ENCODE assay signal across 1 cellular context in the genomic region with DNA sequence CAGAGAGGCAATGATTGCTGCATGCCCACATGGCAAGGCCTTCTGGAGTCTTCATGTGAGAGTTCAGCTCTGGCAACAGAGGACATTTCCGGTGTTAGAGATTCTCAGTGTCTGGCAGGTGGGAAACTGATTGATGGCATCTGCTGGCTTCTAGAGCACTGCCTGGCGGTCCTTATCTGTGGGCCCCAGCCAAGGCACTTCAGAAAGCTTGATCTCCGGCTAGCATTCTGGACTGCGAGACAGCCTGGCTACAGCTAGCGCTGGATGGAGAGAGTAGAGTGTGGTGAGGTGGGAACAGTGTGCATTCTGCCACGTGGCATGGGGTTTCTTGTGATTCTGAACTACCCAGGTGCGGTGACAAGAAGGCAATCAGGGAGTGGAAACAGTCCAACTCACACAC.
TF ChIP-seq lines count a peak whose summit lies in the region.

No MANE protein-coding gene starts in this region.

TF ChIP-seq in K562, 482 proteins besides CTCF, POLR2A, EP300 and RAD21 (continued from another document and continues in another):
- TF ChIP-seq, protein P1, sequence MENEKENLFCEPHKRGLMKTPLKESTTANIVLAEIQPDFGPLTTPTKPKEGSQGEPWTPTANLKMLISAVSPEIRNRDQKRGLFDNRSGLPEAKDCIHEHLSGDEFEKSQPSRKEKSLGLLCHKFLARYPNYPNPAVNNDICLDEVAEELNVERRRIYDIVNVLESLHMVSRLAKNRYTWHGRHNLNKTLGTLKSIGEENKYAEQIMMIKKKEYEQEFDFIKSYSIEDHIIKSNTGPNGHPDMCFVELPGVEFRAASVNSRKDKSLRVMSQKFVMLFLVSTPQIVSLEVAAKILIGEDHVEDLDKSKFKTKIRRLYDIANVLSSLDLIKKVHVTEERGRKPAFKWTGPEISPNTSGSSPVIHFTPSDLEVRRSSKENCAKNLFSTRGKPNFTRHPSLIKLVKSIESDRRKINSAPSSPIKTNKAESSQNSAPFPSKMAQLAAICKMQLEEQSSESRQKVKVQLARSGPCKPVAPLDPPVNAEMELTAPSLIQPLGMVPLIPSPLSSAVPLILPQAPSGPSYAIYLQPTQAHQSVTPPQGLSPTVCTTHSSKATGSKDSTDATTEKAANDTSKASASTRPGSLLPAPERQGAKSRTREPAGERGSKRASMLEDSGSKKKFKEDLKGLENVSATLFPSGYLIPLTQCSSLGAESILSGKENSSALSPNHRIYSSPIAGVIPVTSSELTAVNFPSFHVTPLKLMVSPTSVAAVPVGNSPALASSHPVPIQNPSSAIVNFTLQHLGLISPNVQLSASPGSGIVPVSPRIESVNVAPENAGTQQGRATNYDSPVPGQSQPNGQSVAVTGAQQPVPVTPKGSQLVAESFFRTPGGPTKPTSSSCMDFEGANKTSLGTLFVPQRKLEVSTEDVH (IDR thresholded peaks at IDR 0.05; ENCODE audit: low read depth, partially characterized antibody): no peak
- TF ChIP-seq CTBP1 (IDR thresholded peaks at IDR 0.05; ENCODE audit: borderline replicate concordance) (peak; percentile 52; the same call in 1 of the 2 replicates), SMAD1 (IDR thresholded peaks at IDR 0.05; ENCODE audit: low read depth, low read length, partially characterized antibody) (no peak), HDAC3 (IDR thresholded peaks at IDR 0.05; ENCODE audit: borderline replicate concordance, partially characterized antibody) (no peak), HSF4 (CRISPR knock-in tag; IDR thresholded peaks at IDR 0.05; ENCODE audit: borderline replicate concordance) (no peak), ZNF282 (CRISPR knock-in tag; IDR thresholded peaks at IDR 0.05) (no peak), TCFL5 (CRISPR knock-in tag; conservative IDR thresholded peaks at IDR 0.05) (no peak), COPS2 (conservative IDR thresholded peaks at IDR 0.05) (no peak), CREBBP (IDR thresholded peaks at IDR 0.05; ENCODE audit: low read depth, low read length) (no peak), RBM22 (IDR thresholded peaks at IDR 0.05; ENCODE audit: low read depth, low read length, poor library complexity, severe bottlenecking) (no peak), SMARCE1 (IDR thresholded peaks at IDR 0.05) (peak; percentile 37; the same call in 1 of the 2 replicates), ZC3H8 (IDR thresholded peaks at IDR 0.05) (no peak), TOE1 (IDR thresholded peaks at IDR 0.05; ENCODE audit: borderline replicate concordance) (no peak), TOE1 (CRISPR knock-in tag; IDR thresholded peaks at IDR 0.05; ENCODE audit: borderline replicate concordance, low read depth) (no peak), DACH1 (IDR thresholded peaks at IDR 0.05; ENCODE audit: partially characterized antibody) (no peak), ZNF431 (CRISPR knock-in tag; IDR thresholded peaks at IDR 0.05) (no peak), C11orf30 (IDR thresholded peaks at IDR 0.05; ENCODE audit: low read depth) (no peak), SMAD2 (IDR thresholded peaks at IDR 0.05; ENCODE audit: low read depth, low read length) (no peak), PURB (CRISPR knock-in tag; IDR thresholded peaks at IDR 0.05; ENCODE audit: low read depth) (no peak), FOXP1 (CRISPR knock-in tag; IDR thresholded peaks at IDR 0.05) (no peak), HDAC8 (tag; IDR thresholded peaks at IDR 0.05) (no peak), PHTF2 (CRISPR knock-in tag; IDR thresholded peaks at IDR 0.05) (no peak), SP2 (IDR thresholded peaks at IDR 0.05; ENCODE audit: extremely low read depth, low read depth, low read length, poor library complexity, severe bottlenecking) (no peak), RCOR1 (IDR thresholded peaks at IDR 0.05; ENCODE audit: borderline replicate concordance in 1 of 2, low read depth in 2 of 2, low read length in 2 of 2) (peak in 1 of 2 experiments; percentile 94; a peak in 2 of 4 replicates), SUPT5H (IDR thresholded peaks at IDR 0.05) (no peak), PHF20 (IDR thresholded peaks at IDR 0.05; ENCODE audit: partially characterized antibody) (no peak), FOXA1 (IDR thresholded peaks at IDR 0.05; ENCODE audit: borderline replicate concordance) (no peak), CHD4 (IDR thresholded peaks at IDR 0.05; ENCODE audit: insufficient read depth, insufficient replicate concordance, low read depth, low read length, poor library complexity, severe bottlenecking) (no peak), CBFA2T3 (IDR thresholded peaks at IDR 0.05) (peak; percentile 95), RNF2 (IDR thresholded peaks at IDR 0.05) (0 out of 2 replicates have a peak, but pooled peaks have one; percentile 19), BACH1 (tag; IDR thresholded peaks at IDR 0.05) (no peak), GATA2 (CRISPR knock-in tag; IDR thresholded peaks at IDR 0.05) (peak; percentile 70), TCF3 (CRISPR knock-in tag; IDR thresholded peaks at IDR 0.05) (peak; percentile 91), RBM14 (IDR thresholded peaks at IDR 0.05; ENCODE audit: borderline replicate concordance, insufficient read depth, low read depth, low read length) (no peak), HMGN3 (IDR thresholded peaks at IDR 0.05; ENCODE audit: borderline replicate concordance, extremely low read depth, insufficient read length, low read depth, low read length) (no peak), ZSCAN32 (CRISPR knock-in tag; IDR thresholded peaks at IDR 0.05) (no peak), CBFB (CRISPR knock-in tag; IDR thresholded peaks at IDR 0.05) (peak; percentile 49; the same call in 1 of the 2 replicates), ZNF165 (CRISPR knock-in tag; IDR thresholded peaks at IDR 0.05; ENCODE audit: borderline replicate concordance) (no peak), BRF1 (IDR thresholded peaks at IDR 0.05; ENCODE audit: borderline replicate concordance, extremely low read depth, insufficient read length) (no peak), MYBL2 (IDR thresholded peaks at IDR 0.05; ENCODE audit: low read depth) (no peak), MYBL2 (CRISPR knock-in tag; IDR thresholded peaks at IDR 0.05; ENCODE audit: borderline replicate concordance) (no peak), ZNF133 (CRISPR knock-in tag; IDR thresholded peaks at IDR 0.05) (no peak), SAFB (IDR thresholded peaks at IDR 0.05; ENCODE audit: borderline replicate concordance, low read depth, low read length) (no peak), RFX5 (IDR thresholded peaks at IDR 0.05; ENCODE audit: low read depth, low read length) (no peak), HIVEP1 (CRISPR knock-in tag; IDR thresholded peaks at IDR 0.05) (no peak)
- TF ChIP-seq, protein P2, sequence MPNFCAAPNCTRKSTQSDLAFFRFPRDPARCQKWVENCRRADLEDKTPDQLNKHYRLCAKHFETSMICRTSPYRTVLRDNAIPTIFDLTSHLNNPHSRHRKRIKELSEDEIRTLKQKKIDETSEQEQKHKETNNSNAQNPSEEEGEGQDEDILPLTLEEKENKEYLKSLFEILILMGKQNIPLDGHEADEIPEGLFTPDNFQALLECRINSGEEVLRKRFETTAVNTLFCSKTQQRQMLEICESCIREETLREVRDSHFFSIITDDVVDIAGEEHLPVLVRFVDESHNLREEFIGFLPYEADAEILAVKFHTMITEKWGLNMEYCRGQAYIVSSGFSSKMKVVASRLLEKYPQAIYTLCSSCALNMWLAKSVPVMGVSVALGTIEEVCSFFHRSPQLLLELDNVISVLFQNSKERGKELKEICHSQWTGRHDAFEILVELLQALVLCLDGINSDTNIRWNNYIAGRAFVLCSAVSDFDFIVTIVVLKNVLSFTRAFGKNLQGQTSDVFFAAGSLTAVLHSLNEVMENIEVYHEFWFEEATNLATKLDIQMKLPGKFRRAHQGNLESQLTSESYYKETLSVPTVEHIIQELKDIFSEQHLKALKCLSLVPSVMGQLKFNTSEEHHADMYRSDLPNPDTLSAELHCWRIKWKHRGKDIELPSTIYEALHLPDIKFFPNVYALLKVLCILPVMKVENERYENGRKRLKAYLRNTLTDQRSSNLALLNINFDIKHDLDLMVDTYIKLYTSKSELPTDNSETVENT (CRISPR knock-in tag; IDR thresholded peaks at IDR 0.05): no peak
- TF ChIP-seq, protein P3, sequence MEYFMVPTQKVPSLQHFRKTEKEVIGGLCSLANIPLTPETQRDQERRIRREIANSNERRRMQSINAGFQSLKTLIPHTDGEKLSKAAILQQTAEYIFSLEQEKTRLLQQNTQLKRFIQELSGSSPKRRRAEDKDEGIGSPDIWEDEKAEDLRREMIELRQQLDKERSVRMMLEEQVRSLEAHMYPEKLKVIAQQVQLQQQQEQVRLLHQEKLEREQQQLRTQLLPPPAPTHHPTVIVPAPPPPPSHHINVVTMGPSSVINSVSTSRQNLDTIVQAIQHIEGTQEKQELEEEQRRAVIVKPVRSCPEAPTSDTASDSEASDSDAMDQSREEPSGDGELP (CRISPR knock-in tag; IDR thresholded peaks at IDR 0.05; ENCODE audit: borderline replicate concordance): peak; percentile 50; the same call in 1 of the 2 replicates
- TF ChIP-seq, protein P4, sequence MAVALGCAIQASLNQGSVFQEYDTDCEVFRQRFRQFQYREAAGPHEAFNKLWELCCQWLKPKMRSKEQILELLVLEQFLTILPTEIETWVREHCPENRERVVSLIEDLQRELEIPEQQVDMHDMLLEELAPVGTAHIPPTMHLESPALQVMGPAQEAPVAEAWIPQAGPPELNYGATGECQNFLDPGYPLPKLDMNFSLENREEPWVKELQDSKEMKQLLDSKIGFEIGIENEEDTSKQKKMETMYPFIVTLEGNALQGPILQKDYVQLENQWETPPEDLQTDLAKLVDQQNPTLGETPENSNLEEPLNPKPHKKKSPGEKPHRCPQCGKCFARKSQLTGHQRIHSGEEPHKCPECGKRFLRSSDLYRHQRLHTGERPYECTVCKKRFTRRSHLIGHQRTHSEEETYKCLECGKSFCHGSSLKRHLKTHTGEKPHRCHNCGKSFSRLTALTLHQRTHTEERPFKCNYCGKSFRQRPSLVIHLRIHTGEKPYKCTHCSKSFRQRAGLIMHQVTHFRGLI (CRISPR knock-in tag; IDR thresholded peaks at IDR 0.05): no peak
- TF ChIP-seq, protein P5, sequence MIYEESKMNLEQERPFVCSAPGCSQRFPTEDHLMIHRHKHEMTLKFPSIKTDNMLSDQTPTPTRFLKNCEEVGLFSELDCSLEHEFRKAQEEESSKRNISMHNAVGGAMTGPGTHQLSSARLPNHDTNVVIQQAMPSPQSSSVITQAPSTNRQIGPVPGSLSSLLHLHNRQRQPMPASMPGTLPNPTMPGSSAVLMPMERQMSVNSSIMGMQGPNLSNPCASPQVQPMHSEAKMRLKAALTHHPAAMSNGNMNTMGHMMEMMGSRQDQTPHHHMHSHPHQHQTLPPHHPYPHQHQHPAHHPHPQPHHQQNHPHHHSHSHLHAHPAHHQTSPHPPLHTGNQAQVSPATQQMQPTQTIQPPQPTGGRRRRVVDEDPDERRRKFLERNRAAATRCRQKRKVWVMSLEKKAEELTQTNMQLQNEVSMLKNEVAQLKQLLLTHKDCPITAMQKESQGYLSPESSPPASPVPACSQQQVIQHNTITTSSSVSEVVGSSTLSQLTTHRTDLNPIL (CRISPR knock-in tag; IDR thresholded peaks at IDR 0.05): no peak
- TF ChIP-seq, protein P6, sequence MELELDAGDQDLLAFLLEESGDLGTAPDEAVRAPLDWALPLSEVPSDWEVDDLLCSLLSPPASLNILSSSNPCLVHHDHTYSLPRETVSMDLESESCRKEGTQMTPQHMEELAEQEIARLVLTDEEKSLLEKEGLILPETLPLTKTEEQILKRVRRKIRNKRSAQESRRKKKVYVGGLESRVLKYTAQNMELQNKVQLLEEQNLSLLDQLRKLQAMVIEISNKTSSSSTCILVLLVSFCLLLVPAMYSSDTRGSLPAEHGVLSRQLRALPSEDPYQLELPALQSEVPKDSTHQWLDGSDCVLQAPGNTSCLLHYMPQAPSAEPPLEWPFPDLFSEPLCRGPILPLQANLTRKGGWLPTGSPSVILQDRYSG (tag; conservative IDR thresholded peaks at IDR 0.05; ENCODE audit: low read depth): no peak
- TF ChIP-seq, protein P7, sequence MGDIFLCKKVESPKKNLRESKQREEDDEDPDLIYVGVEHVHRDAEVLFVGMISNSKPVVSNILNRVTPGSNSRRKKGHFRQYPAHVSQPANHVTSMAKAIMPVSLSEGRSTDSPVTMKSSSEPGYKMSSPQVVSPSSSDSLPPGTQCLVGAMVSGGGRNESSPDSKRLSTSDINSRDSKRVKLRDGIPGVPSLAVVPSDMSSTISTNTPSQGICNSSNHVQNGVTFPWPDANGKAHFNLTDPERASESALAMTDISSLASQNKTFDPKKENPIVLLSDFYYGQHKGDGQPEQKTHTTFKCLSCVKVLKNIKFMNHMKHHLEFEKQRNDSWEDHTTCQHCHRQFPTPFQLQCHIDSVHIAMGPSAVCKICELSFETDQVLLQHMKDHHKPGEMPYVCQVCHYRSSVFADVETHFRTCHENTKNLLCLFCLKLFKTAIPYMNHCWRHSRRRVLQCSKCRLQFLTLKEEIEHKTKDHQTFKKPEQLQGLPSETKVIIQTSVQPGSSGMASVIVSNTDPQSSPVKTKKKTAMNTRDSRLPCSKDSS (IDR thresholded peaks at IDR 0.05; ENCODE audit: low read depth, partially characterized antibody): no peak
- TF ChIP-seq, protein P8, sequence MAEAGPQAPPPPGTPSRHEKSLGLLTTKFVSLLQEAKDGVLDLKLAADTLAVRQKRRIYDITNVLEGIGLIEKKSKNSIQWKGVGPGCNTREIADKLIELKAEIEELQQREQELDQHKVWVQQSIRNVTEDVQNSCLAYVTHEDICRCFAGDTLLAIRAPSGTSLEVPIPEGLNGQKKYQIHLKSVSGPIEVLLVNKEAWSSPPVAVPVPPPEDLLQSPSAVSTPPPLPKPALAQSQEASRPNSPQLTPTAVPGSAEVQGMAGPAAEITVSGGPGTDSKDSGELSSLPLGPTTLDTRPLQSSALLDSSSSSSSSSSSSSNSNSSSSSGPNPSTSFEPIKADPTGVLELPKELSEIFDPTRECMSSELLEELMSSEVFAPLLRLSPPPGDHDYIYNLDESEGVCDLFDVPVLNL (CRISPR knock-in tag; IDR thresholded peaks at IDR 0.05; ENCODE audit: low read depth): no peak
- TF ChIP-seq, protein P9, sequence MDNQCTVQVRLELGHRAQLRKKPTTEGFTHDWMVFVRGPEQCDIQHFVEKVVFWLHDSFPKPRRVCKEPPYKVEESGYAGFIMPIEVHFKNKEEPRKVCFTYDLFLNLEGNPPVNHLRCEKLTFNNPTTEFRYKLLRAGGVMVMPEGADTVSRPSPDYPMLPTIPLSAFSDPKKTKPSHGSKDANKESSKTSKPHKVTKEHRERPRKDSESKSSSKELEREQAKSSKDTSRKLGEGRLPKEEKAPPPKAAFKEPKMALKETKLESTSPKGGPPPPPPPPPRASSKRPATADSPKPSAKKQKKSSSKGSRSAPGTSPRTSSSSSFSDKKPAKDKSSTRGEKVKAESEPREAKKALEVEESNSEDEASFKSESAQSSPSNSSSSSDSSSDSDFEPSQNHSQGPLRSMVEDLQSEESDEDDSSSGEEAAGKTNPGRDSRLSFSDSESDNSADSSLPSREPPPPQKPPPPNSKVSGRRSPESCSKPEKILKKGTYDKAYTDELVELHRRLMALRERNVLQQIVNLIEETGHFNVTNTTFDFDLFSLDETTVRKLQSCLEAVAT (IDR thresholded peaks at IDR 0.05): no peak
